Comparison of ENCODE assay signal across 19 cellular contexts in the genomic region with DNA sequence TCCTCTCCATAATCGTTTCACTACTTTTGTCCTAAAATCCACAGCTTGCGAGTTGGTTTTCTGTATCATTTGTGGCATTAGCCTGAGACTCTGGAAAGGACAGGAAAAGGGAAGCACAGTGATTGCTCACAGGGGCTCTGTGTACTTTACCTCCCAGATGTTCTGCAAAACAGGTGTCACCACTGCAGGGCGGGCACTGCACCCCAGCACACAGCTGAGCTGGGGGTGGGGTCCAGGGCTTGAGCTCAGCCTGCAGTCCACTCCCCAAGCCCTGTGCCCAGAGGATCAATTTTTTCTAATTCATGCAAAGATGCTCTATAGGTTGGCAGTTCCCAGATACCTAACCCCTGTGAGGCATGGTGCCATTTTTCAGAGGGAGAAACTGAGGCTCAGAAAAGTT.
DNase-seq lines count a peak whose midpoint lies in the region; ATAC-seq and TF ChIP-seq lines count a peak whose summit lies in the region.
"Had no signal": no experiment of that assay in that cellular context is flagged by ENCODE, and none has a peak within 500 bp of the region (broad histone marks: within the 10 kb centered on the region; RNA-seq: fewer than 3 reads in every experiment).

No MANE protein-coding gene starts in this region.

- H3K4me2 ChIP-seq in osteoblast (ENCODE audit: insufficient read depth, low read length) (no peak overlapping the region), H9 (ENCODE audit: insufficient read depth, insufficient read length, low read length) (no peak overlapping the region)
- H3K4me2 ChIP-seq: BLaER1, GM23338 had no signal

- no peaks in the 10 kb centered on the region for H3K79me1 ChIP-seq in H9 (ENCODE audit: insufficient read depth, low read depth, low read length, poor library complexity, severe bottlenecking)

- no peak overlapping the region for H2BK20ac ChIP-seq in H9 (ENCODE audit: low read depth, low read length, poor library complexity, severe bottlenecking)

- H3K36me3 Mint-ChIP-seq in HFFc6 (ENCODE audit: low read depth): no peaks in the 10 kb centered on the region
- H3K36me3 Mint-ChIP-seq in chondrocyte (ENCODE audit: low read depth): no peaks in the 10 kb centered on the region
- H3K36me3 Mint-ChIP-seq in H9 (ENCODE audit: insufficient read depth in 1 of 3, low read depth in 3 of 3): no peaks in the 10 kb centered on the region
- H3K36me3 Mint-ChIP-seq: CD4-positive, CD25-positive, alpha-beta regulatory T cell; CD8-positive, alpha-beta T cell had no signal

- no peak overlapping the region for H3K9ac ChIP-seq in H9 (ENCODE audit: extremely low read depth, insufficient read length, low read length)
- H3K9ac ChIP-seq: BLaER1 had no signal

- H3K23me2 ChIP-seq in H9 (ENCODE audit: insufficient read length, low read depth, low read length, poor library complexity, severe bottlenecking): no peaks in the 10 kb centered on the region

- H2AFZ ChIP-seq in osteoblast (ENCODE audit: low read length) (no peak overlapping the region), H9 (ENCODE audit: low read length) (no peak overlapping the region)
- H2AFZ ChIP-seq: GM23338 had no signal

- H3K4ac ChIP-seq in H9 (ENCODE audit: low read depth, low read length): no peak overlapping the region

- H3K27me3 Mint-ChIP-seq in HFFc6 (ENCODE audit: insufficient read depth) (peaks cover 2% of the 10 kb centered on the region; the same call in 1 of the 2 replicates), chondrocyte (ENCODE audit: low read depth) (peaks cover 28% of the 10 kb centered on the region), H9 (ENCODE audit: low read depth) (peaks cover 53% of the 10 kb centered on the region)
- H3K27me3 Mint-ChIP-seq: B cell had no signal

- H3K4me1 ChIP-seq in osteoblast (ENCODE audit: insufficient read depth, low read length): peaks cover 50% of the 10 kb centered on the region
- H3K4me1 ChIP-seq in upper lobe of right lung: no peaks in the 10 kb centered on the region
- no peaks in the 10 kb centered on the region for H3K4me1 ChIP-seq in H9 (ENCODE audit: insufficient read depth, low read length)
- H3K4me1 ChIP-seq: BLaER1, HAP-1 had no signal

- H2BK12ac ChIP-seq in H9 (ENCODE audit: insufficient read length, low read depth, low read length): no peak overlapping the region

- H3K4me3 ChIP-seq in osteoblast (ENCODE audit: insufficient read depth, low read length) (no peak overlapping the region), upper lobe of right lung (no peak overlapping the region)
- H3K4me3 ChIP-seq: BLaER1, GM23338, HAP-1 had no signal

- no peak for DNase-seq in HFFc6
- peak; percentile 56 for DNase-seq in chondrocyte (ENCODE audit: low spot score)
- DNase-seq in osteoblast (ENCODE audit: insufficient read length, low spot score, missing footprints): no peak
- DNase-seq in upper lobe of right lung: peak; percentile 27
- DNase-seq in NK-92 treated with Interleukin-12 subunit alpha and Interleukin-12 subunit beta, amount 100 ng/mL, for 24 hours (lab: John Stamatoyannopoulos, UW): no peak
- no peak for DNase-seq in ureter (ENCODE audit: low spot score)
- no peak for DNase-seq in H9
- DNase-seq: Caco-2; CD4-positive, CD25-positive, alpha-beta regulatory T cell; CD8-positive, alpha-beta T cell; DMS153; DND-41 had no signal

- H3K27me3 ChIP-seq in osteoblast (ENCODE audit: insufficient read depth, low read length): no peaks in the 10 kb centered on the region
- no peaks in the 10 kb centered on the region for H3K27me3 ChIP-seq in upper lobe of right lung
- H3K27me3 ChIP-seq in H9 (ENCODE audit: insufficient read depth, low read length): no peaks in the 10 kb centered on the region
- H3K27me3 ChIP-seq: BLaER1 had no signal

- H2AK5ac ChIP-seq in H9 (ENCODE audit: insufficient read length, low read length): no peak overlapping the region

- H3K79me2 ChIP-seq in osteoblast (ENCODE audit: insufficient read depth, low read length): no peaks in the 10 kb centered on the region
- no peaks in the 10 kb centered on the region for H3K79me2 ChIP-seq in H9 (ENCODE audit: insufficient read depth, low read length)

- H3T11ph ChIP-seq in H9 (ENCODE audit: low read length): no peak overlapping the region

- no peak overlapping the region for H4K91ac ChIP-seq in H9 (ENCODE audit: insufficient read length, low read depth, low read length)

- no peak overlapping the region for H2BK120ac ChIP-seq in H9 (ENCODE audit: low read depth, low read length, poor library complexity, severe bottlenecking)

- H4K5ac ChIP-seq in H9 (ENCODE audit: insufficient read length, low read depth, low read length): no peak overlapping the region

- H3K9me3 Mint-ChIP-seq in HFFc6 (no peaks in the 10 kb centered on the region), chondrocyte (ENCODE audit: low read depth) (no peaks in the 10 kb centered on the region), H9 (no peaks in the 10 kb centered on the region)
- H3K9me3 Mint-ChIP-seq: CD4-positive, CD25-positive, alpha-beta regulatory T cell; CD8-positive, alpha-beta T cell; GM23338 had no signal

- no peak overlapping the region for H3K4me3 Mint-ChIP-seq in HFFc6
- H3K4me3 Mint-ChIP-seq in chondrocyte (ENCODE audit: unreplicated experiment): no peak overlapping the region
- no peak overlapping the region for H3K4me3 Mint-ChIP-seq in H9
- H3K4me3 Mint-ChIP-seq: B cell; CD4-positive, CD25-positive, alpha-beta regulatory T cell; CD8-positive, alpha-beta T cell; GM23338 had no signal

- H4K20me1 ChIP-seq in osteoblast (ENCODE audit: insufficient read depth, low read length) (no peaks in the 10 kb centered on the region), H9 (ENCODE audit: control insufficient read depth, insufficient read depth, insufficient read length) (no peaks in the 10 kb centered on the region)
- H4K20me1 ChIP-seq: BLaER1 had no signal

- TF ChIP-seq CTCF in HFFc6 (IDR thresholded peaks at IDR 0.05) (no peak), chondrocyte (IDR thresholded peaks at IDR 0.05) (no peak), osteoblast (IDR thresholded peaks at IDR 0.05; ENCODE audit: extremely low read depth, low read depth, low read length) (no peak), upper lobe of right lung (IDR thresholded peaks at IDR 0.05) (no peak), H9 (conservative IDR thresholded peaks at IDR 0.05) (no peak)

- H2BK15ac ChIP-seq in H9 (ENCODE audit: low read depth, low read length): no peak overlapping the region

- no peak overlapping the region for H3K23ac ChIP-seq in H9 (ENCODE audit: insufficient read length, low read depth, low read length)

- no CpG with 5 or more reads among the region's 3 CpGs for WGBS in H9 (ENCODE audit: extremely low coverage, insufficient read length, low lambda C conversion rate)

- peak overlapping the region; percentile 42 for H3K27ac Mint-ChIP-seq in HFFc6
- H3K27ac Mint-ChIP-seq in chondrocyte (ENCODE audit: unreplicated experiment): no peak overlapping the region
- no peak overlapping the region for H3K27ac Mint-ChIP-seq in H9
- H3K27ac Mint-ChIP-seq: B cell; CD4-positive, CD25-positive, alpha-beta regulatory T cell; CD8-positive, alpha-beta T cell; GM23338 had no signal

- no peak overlapping the region for H4K8ac ChIP-seq in H9 (replicated peaks; ENCODE audit: insufficient read length, low read depth, low read length)

- no peaks in the 10 kb centered on the region for H3K9me3 ChIP-seq in osteoblast (ENCODE audit: low read depth, low read length)
- H3K9me3 ChIP-seq in upper lobe of right lung: no peaks in the 10 kb centered on the region
- no peaks in the 10 kb centered on the region for H3K9me3 ChIP-seq in H9 (ENCODE audit: control insufficient read depth, low read depth, low read length)
- H3K9me3 ChIP-seq: BLaER1, Caco-2, HAP-1 had no signal

- H3K56ac ChIP-seq in H9 (ENCODE audit: insufficient read length, low read depth, low read length): no peak overlapping the region

- H3K14ac ChIP-seq in H9 (ENCODE audit: insufficient read depth, low read length): no peak overlapping the region

- intact Hi-C loops in upper lobe of right lung (cut with DNase I): no loop called here

- no peak overlapping the region for H3K18ac ChIP-seq in H9 (ENCODE audit: insufficient read length, low read depth, low read length)

- H2BK5ac ChIP-seq in H9 (ENCODE audit: insufficient read length, low read length): no peak overlapping the region

- H3K4me1 Mint-ChIP-seq in HFFc6 (ENCODE audit: low read depth) (peaks cover 78% of the 10 kb centered on the region), chondrocyte (ENCODE audit: low read depth) (peaks cover 16% of the 10 kb centered on the region), H9 (peaks cover 17 to 29% of the 10 kb centered on the region in 2 experiments)
- H3K4me1 Mint-ChIP-seq: B cell; CD4-positive, CD25-positive, alpha-beta regulatory T cell had no signal

- ATAC-seq in upper lobe of right lung: no peak
- ATAC-seq in GM21737 (IDR thresholded peaks at IDR 0.05; ENCODE audit: unreplicated experiment): no peak
- ATAC-seq: CD8-positive, alpha-beta T cell; GM23338 had no signal

- H3K36me3 ChIP-seq in osteoblast (ENCODE audit: insufficient read depth, low read length): no peaks in the 10 kb centered on the region
- no peaks in the 10 kb centered on the region for H3K36me3 ChIP-seq in upper lobe of right lung
- H3K36me3 ChIP-seq: BLaER1, HAP-1 had no signal

- H3K27ac ChIP-seq in osteoblast (ENCODE audit: low read depth, low read length) (peak overlapping the region; percentile 39), upper lobe of right lung (no peak overlapping the region), H9 (ENCODE audit: insufficient read length, low read depth, low read length) (no peak overlapping the region)
- H3K27ac ChIP-seq: 22Rv1, BLaER1, C4-2B had no signal

Comparison
In these comparisons a context has a peak if more than half of its experiments do, and no peak if none do; other contexts are left out.
1. DNase-seq: peak in chondrocyte (single experiment) and upper lobe of right lung (single experiment); none in HFFc6 (single experiment), osteoblast (single experiment), NK-92 treated with Interleukin-12 subunit alpha and Interleukin-12 subunit beta, amount 100 ng/mL, for 24 hours (single experiment), ureter (single experiment) and H9 (single experiment).